Comparison of ENCODE assay signal across 24 cellular contexts in the genomic region with DNA sequence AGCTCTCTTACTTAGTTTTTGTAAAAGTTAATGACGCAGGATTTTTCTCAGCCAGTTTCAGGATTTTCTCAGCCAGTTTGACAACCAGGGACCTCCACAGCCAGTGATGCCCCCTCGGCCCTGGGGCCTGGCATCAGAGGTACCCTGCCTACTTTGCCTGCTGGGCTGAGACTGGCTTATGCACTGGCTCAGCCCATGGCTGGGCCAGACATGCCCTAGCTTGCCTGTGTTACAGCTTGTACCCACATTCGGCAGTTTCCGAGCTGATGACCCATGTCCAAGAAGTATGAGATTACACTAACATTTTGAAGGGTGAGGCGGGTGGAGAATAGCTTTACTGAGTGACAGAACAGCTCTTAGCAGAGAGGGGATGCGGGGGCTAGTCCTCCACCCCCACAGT.
"Had no signal": no experiment of that assay in that cellular context is flagged by ENCODE, and none has a peak within 500 bp of the region (broad histone marks: within the 10 kb centered on the region; RNA-seq: fewer than 3 reads in every experiment).

No MANE protein-coding gene starts in this region.

- H3K36me3 ChIP-seq: adrenal gland, Peyer's patch had no signal

- H3K9me3 ChIP-seq: adrenal gland, Peyer's patch had no signal

- ATAC-seq: activated CD4-positive, alpha-beta T cell treated with anti-CD3 and anti-CD28 coated beads for 36 hours; activated CD8-positive, alpha-beta T cell treated with anti-CD3 and anti-CD28 coated beads for 36 hours; activated T-cell treated with anti-CD3 and anti-CD28 coated beads, Interleukin-2, amount 50 U/mL, for 72 hours had no signal

- H3K27me3 Mint-ChIP-seq: activated CD4-positive, alpha-beta T cell treated with anti-CD3 and anti-CD28 coated beads for 36 hours; activated CD8-positive, alpha-beta T cell treated with anti-CD3 and anti-CD28 coated beads for 36 hours; activated naive CD8-positive, alpha-beta T cell treated with anti-CD3 and anti-CD28 coated beads, Interleukin-2, amount 10 ng/mL, durations not matched to agents 7 days and 5 days had no signal

- H3K36me3 Mint-ChIP-seq: activated naive CD8-positive, alpha-beta T cell treated with anti-CD3 and anti-CD28 coated beads, Interleukin-2, amount 10 ng/mL, durations not matched to agents 7 days and 5 days had no signal

- H3K4me1 ChIP-seq: adrenal gland, Peyer's patch had no signal

- H3K27ac Mint-ChIP-seq: activated CD4-positive, alpha-beta T cell treated with anti-CD3 and anti-CD28 coated beads for 36 hours; activated CD8-positive, alpha-beta T cell treated with anti-CD3 and anti-CD28 coated beads for 36 hours; activated naive CD8-positive, alpha-beta T cell treated with anti-CD3 and anti-CD28 coated beads, Interleukin-2, amount 10 ng/mL, durations not matched to agents 7 days and 5 days; activated T-cell treated with anti-CD3 and anti-CD28 coated beads, Interleukin-2, amount 50 U/mL, for 72 hours; activated T-helper 2 cell treated with anti-CD3 and anti-CD28 coated beads, Interferon-gamma antibody, Interleukin-2, Interleukin-4, amounts not matched to agents 10 μg/mL and 5 μg/mL and 100 μg/mL, durations not matched to agents 14 hours and 24 hours and 36 hours; T-helper 1 cell treated with Interleukin-12 subunit alpha and Interleukin-12 subunit beta and Interleukin-4 antibody, amounts not matched to agents 30 μg/mL and 1 μg/mL, for 36 hours had no signal

- DNase-seq: activated CD4-positive, alpha-beta T cell treated with anti-CD3 and anti-CD28 coated beads for 36 hours; activated CD4-positive, alpha-beta T cell treated with anti-CD3 and anti-CD28 coated beads, Interleukin-2, amount 50 U/mL, for 1 hour; activated CD8-positive, alpha-beta memory T cell treated with anti-CD3 and anti-CD28 coated beads, Interleukin-2, amount 50 U/mL, for 4 hours; activated CD8-positive, alpha-beta T cell treated with anti-CD3 and anti-CD28 coated beads for 36 hours; activated gamma-delta T cell treated with Interleukin-2 at 50 U/mL for 16 hours; activated naive CD4-positive, alpha-beta T cell treated with anti-CD3 and anti-CD28 coated beads, Interleukin-2, amount 50 U/mL, for 16 hours; activated naive CD8-positive, alpha-beta T cell treated with anti-CD3 and anti-CD28 coated beads, Interleukin-2, amount 10 ng/mL, durations not matched to agents 7 days and 5 days; activated T-cell treated with anti-CD3 and anti-CD28 coated beads, Interleukin-2, amount 50 U/mL, for 72 hours; adrenal gland; anterior cingulate cortex; central memory CD4-positive, alpha-beta T cell; Kasumi-1; KBM-7; NCI-H1048; NCI-H146; NCI-H187 treated with DMSO at 0.1 percent for 48 hours; NCI-H2081 treated with DMSO at 0.1 percent for 48 hours; NCI-H446; NCI-H524; Peyer's patch; SHP77 treated with DMSO at 0.1 percent for 48 hours; T-helper 9 cell had no signal

- H3K27me3 ChIP-seq: adrenal gland, Peyer's patch had no signal

- H3K27ac ChIP-seq: adrenal gland, Peyer's patch had no signal

- H3K4me3 Mint-ChIP-seq: activated CD4-positive, alpha-beta T cell treated with anti-CD3 and anti-CD28 coated beads for 36 hours; activated CD8-positive, alpha-beta T cell treated with anti-CD3 and anti-CD28 coated beads for 36 hours; activated naive CD8-positive, alpha-beta T cell treated with anti-CD3 and anti-CD28 coated beads, Interleukin-2, amount 10 ng/mL, durations not matched to agents 7 days and 5 days; activated T-cell treated with anti-CD3 and anti-CD28 coated beads, Interleukin-2, amount 50 U/mL, for 72 hours; T-helper 1 cell treated with Interleukin-12 subunit alpha and Interleukin-12 subunit beta and Interleukin-4 antibody, amounts not matched to agents 30 μg/mL and 1 μg/mL, for 36 hours had no signal

- H3K4me3 ChIP-seq: adrenal gland, Peyer's patch had no signal

- H3K9me3 Mint-ChIP-seq: activated T-helper 2 cell treated with anti-CD3 and anti-CD28 coated beads, Interferon-gamma antibody, Interleukin-2, Interleukin-4, amounts not matched to agents 10 μg/mL and 5 μg/mL and 100 μg/mL, durations not matched to agents 14 hours and 24 hours and 36 hours; T-helper 1 cell treated with Interleukin-12 subunit alpha and Interleukin-12 subunit beta and Interleukin-4 antibody, amounts not matched to agents 30 μg/mL and 1 μg/mL, for 36 hours had no signal
